Comparison of ENCODE assay signal across 25 cellular contexts in genomic region chr3:75768303-75769017, GRCh38. TPM values are rescaled to one million over a fixed set of nuclear protein-coding genes. Genes with fewer than 3 reads are reported as not detected.
DNase-seq lines count a peak whose midpoint lies in the region; ATAC-seq, FAIRE-seq and TF ChIP-seq lines count a peak whose summit lies in the region.
"Had no signal": no experiment of that assay in that cellular context is flagged by ENCODE, and none has a peak within 500 bp of the region (broad histone marks: within the 10 kb centered on the region; RNA-seq: fewer than 3 reads in every experiment).

No MANE protein-coding gene starts in this region.

- H3K9me3 ChIP-seq in GM12878 (replicated peaks; ENCODE audit: control insufficient read depth, insufficient read depth, low read length) = peaks cover 32% of the 10 kb centered on the region; the same call in 2 of the 3 replicates
- peaks cover 67 to 76% of the 10 kb centered on the region in 2 donors for H3K9me3 ChIP-seq in breast epithelium
- H3K9me3 ChIP-seq: Caco-2, HAP-1 had no signal

- no peak overlapping the region for H3K27ac ChIP-seq in GM12878 (ENCODE audit: control insufficient read depth, insufficient read depth)
- H3K27ac ChIP-seq in breast epithelium = no peak overlapping the region
- H3K27ac ChIP-seq: 22Rv1, BLaER1, C4-2B had no signal

- H3K4me1 ChIP-seq in GM12878 (ENCODE audit: control insufficient read depth, insufficient read depth, low read length) (no peaks in the 10 kb centered on the region), breast epithelium (no peaks in the 10 kb centered on the region)
- H3K4me1 ChIP-seq: BLaER1, Caco-2, HAP-1 had no signal

- no peak for ATAC-seq in activated CD8-positive, alpha-beta T cell treated with anti-CD3 and anti-CD28 coated beads for 36 hours
- no peak for ATAC-seq in activated CD8-positive, alpha-beta T cell treated with anti-CD3 and anti-CD28 coated beads, Interleukin-2, amount 10 ng/mL, durations not matched to agents 7 days and 5 days
- ATAC-seq in HG02763 (IDR thresholded peaks at IDR 0.05; ENCODE audit: unreplicated experiment) (peak; percentile 65), GM12878 (no peak), HG03378 (IDR thresholded peaks at IDR 0.05; ENCODE audit: unreplicated experiment) (no peak), HG03469 (IDR thresholded peaks at IDR 0.05; ENCODE audit: unreplicated experiment) (no peak)
- peak in 1 of 2 donors; percentile 80 for ATAC-seq in natural killer cell treated with Interleukin-12 subunit alpha and Interleukin-12 subunit beta and Interleukin-15 and Interleukin-18, amount 100 ng/mL, for 72 hours
- ATAC-seq: CD8-positive, alpha-beta T cell had no signal

- peaks cover 88% of the 10 kb centered on the region for H3K36me3 Mint-ChIP-seq in activated CD8-positive, alpha-beta T cell treated with anti-CD3 and anti-CD28 coated beads for 36 hours (ENCODE audit: low read depth)
- peaks cover 61% of the 10 kb centered on the region for H3K36me3 Mint-ChIP-seq in activated CD8-positive, alpha-beta T cell treated with anti-CD3 and anti-CD28 coated beads, Interleukin-2, amount 10 ng/mL, durations not matched to agents 7 days and 5 days (ENCODE audit: low read depth)
- peaks cover 22% of the 10 kb centered on the region for H3K36me3 Mint-ChIP-seq in natural killer cell treated with Interleukin-12 subunit alpha and Interleukin-12 subunit beta and Interleukin-15 and Interleukin-18, amount 100 ng/mL, for 72 hours

- H3K27ac Mint-ChIP-seq in activated CD8-positive, alpha-beta T cell treated with anti-CD3 and anti-CD28 coated beads for 36 hours = no peak overlapping the region
- no peak overlapping the region for H3K27ac Mint-ChIP-seq in activated CD8-positive, alpha-beta T cell treated with anti-CD3 and anti-CD28 coated beads, Interleukin-2, amount 10 ng/mL, durations not matched to agents 7 days and 5 days
- no peak overlapping the region for H3K27ac Mint-ChIP-seq in natural killer cell treated with Interleukin-12 subunit alpha and Interleukin-12 subunit beta and Interleukin-15 and Interleukin-18, amount 100 ng/mL, for 72 hours
- H3K27ac Mint-ChIP-seq: B cell; CD8-positive, alpha-beta T cell; HFFc6 had no signal

- RAD21 ChIA-PET in GM12878 (lab: Charles Lee; ENCODE audit: unreplicated experiment) = no interaction called here

- no peak overlapping the region for H3K4me3 Mint-ChIP-seq in activated CD8-positive, alpha-beta T cell treated with anti-CD3 and anti-CD28 coated beads for 36 hours
- H3K4me3 Mint-ChIP-seq in activated CD8-positive, alpha-beta T cell treated with anti-CD3 and anti-CD28 coated beads, Interleukin-2, amount 10 ng/mL, durations not matched to agents 7 days and 5 days = no peak overlapping the region
- H3K4me3 Mint-ChIP-seq in natural killer cell treated with Interleukin-12 subunit alpha and Interleukin-12 subunit beta and Interleukin-15 and Interleukin-18, amount 100 ng/mL, for 72 hours = no peak overlapping the region
- H3K4me3 Mint-ChIP-seq: B cell; CD4-positive, CD25-positive, alpha-beta regulatory T cell; CD8-positive, alpha-beta T cell; HFFc6 had no signal

- TF ChIP-seq CTCF in activated CD8-positive, alpha-beta T cell treated with anti-CD3 and anti-CD28 coated beads for 36 hours (IDR thresholded peaks at IDR 0.05) = no peak
- TF ChIP-seq CTCF in GM12878 (IDR thresholded peaks at IDR 0.05 in 2 of 3, conservative IDR thresholded peaks at IDR 0.05 in 1 of 3; ENCODE audit: control insufficient read depth in 2 of 3, extremely low read depth in 1 of 3, insufficient read depth in 1 of 3, low read depth in 3 of 3, low read length in 3 of 3) (no peak), breast epithelium (IDR thresholded peaks at IDR 0.05) (no peak)

- 14% methylated on average over 6 of the region's 7 CpGs for WGBS in GM12878 (ENCODE audit: insufficient coverage, insufficient replicate concordance, low lambda C conversion rate, missing lambda C conversion rate)

- H3K9ac ChIP-seq in GM12878 (ENCODE audit: control insufficient read depth, insufficient read depth, low read length) = no peak overlapping the region
- H3K9ac ChIP-seq: BLaER1 had no signal

- intact Hi-C loops in activated CD8-positive, alpha-beta T cell treated with anti-CD3 and anti-CD28 coated beads for 36 hours (cut with micrococcal nuclease) = no loop called here
- intact Hi-C loops in GM12878 (cut with micrococcal nuclease; ENCODE audit: unreplicated experiment) (no loop called here), breast epithelium (cut with DNase I; ENCODE audit: low total_unique reads) (no loop called here)

- H3K4me3 ChIP-seq in GM12878 (no peak overlapping the region), breast epithelium (no peak overlapping the region)
- H3K4me3 ChIP-seq: BLaER1, HAP-1 had no signal

- H3K36me3 ChIP-seq in GM12878 (ENCODE audit: control insufficient read depth in 2 of 2, insufficient read depth in 2 of 2, low read length in 1 of 2) (peaks cover 0 to 3% of the 10 kb centered on the region in 2 experiments; a peak in 2 of 4 replicates), breast epithelium (no peaks in the 10 kb centered on the region)
- H3K36me3 ChIP-seq: HAP-1 had no signal

- no peaks in the 10 kb centered on the region for H4K20me1 ChIP-seq in GM12878 (ENCODE audit: control insufficient read depth, insufficient read depth)
- H4K20me1 ChIP-seq: BLaER1 had no signal

- BruUV-seq in GM12878 (replicated peaks; lab: Mats Ljungman, UMichigan) = no TSS peak

- DNase-seq in activated CD8-positive, alpha-beta T cell treated with anti-CD3 and anti-CD28 coated beads for 36 hours = peak; percentile 30
- no peak for DNase-seq in activated CD8-positive, alpha-beta T cell treated with anti-CD3 and anti-CD28 coated beads, Interleukin-2, amount 10 ng/mL, durations not matched to agents 7 days and 5 days
- DNase-seq in GM12878 (ENCODE audit: low read depth, low spot score) (no peak), breast epithelium (ENCODE audit: low spot score in 2 of 2) (no peak)
- DNase-seq in natural killer cell treated with Interleukin-12 subunit alpha and Interleukin-12 subunit beta and Interleukin-15 and Interleukin-18, amount 100 ng/mL, for 72 hours (ENCODE audit: low spot score) = peak; percentile 62
- DNase-seq: Caco-2; CD4-positive, CD25-positive, alpha-beta regulatory T cell; CD8-positive, alpha-beta T cell; DMS 273 treated with DMSO at 0.1 percent for 48 hours; DMS79; EL; GF-D8; GOT3; HFFc6 had no signal

- in situ Hi-C loops in GM12878 (cut with MboI) = no loop called here

- SMC1A ChIA-PET in GM12878 (lab: Charles Lee; ENCODE audit: uncharacterized antibody, unreplicated experiment) = no interaction called here

- no peaks in the 10 kb centered on the region for H3K79me2 ChIP-seq in GM12878 (ENCODE audit: control insufficient read depth, insufficient read depth, low read length)

- peaks cover 38% of the 10 kb centered on the region for H3K9me3 Mint-ChIP-seq in activated CD8-positive, alpha-beta T cell treated with anti-CD3 and anti-CD28 coated beads for 36 hours
- peaks cover 19% of the 10 kb centered on the region for H3K9me3 Mint-ChIP-seq in activated CD8-positive, alpha-beta T cell treated with anti-CD3 and anti-CD28 coated beads, Interleukin-2, amount 10 ng/mL, durations not matched to agents 7 days and 5 days (ENCODE audit: insufficient read depth)
- peaks cover 6% of the 10 kb centered on the region for H3K9me3 Mint-ChIP-seq in natural killer cell treated with Interleukin-12 subunit alpha and Interleukin-12 subunit beta and Interleukin-15 and Interleukin-18, amount 100 ng/mL, for 72 hours

- POLR2A ChIA-PET in activated CD8-positive, alpha-beta T cell treated with anti-CD3 and anti-CD28 coated beads for 36 hours (lab: Charles Lee) = no interaction called here
- POLR2A ChIA-PET in activated CD8-positive, alpha-beta T cell treated with anti-CD3 and anti-CD28 coated beads, Interleukin-2, amount 10 ng/mL, durations not matched to agents 7 days and 5 days (lab: Charles Lee) = no interaction called here
- POLR2A ChIA-PET in GM12878 (lab: Charles Lee) = no interaction called here

- no peak for TF ChIP-seq RAD21 in GM12878 (IDR thresholded peaks at IDR 0.05; ENCODE audit: insufficient read depth, low read depth, low read length)

- no peak overlapping the region for H2AFZ ChIP-seq in GM12878 (ENCODE audit: control insufficient read depth, low read depth, low read length)

- no peaks in the 10 kb centered on the region for H3K27me3 ChIP-seq in GM12878 (replicated peaks in 1 of 2; ENCODE audit: control insufficient read depth in 2 of 2, insufficient read depth in 2 of 2, low read length in 1 of 2)
- no peaks in the 10 kb centered on the region for H3K27me3 ChIP-seq in breast epithelium
- H3K27me3 ChIP-seq: BLaER1 had no signal

- no peaks in the 10 kb centered on the region for H3K27me3 Mint-ChIP-seq in activated CD8-positive, alpha-beta T cell treated with anti-CD3 and anti-CD28 coated beads for 36 hours
- no peaks in the 10 kb centered on the region for H3K27me3 Mint-ChIP-seq in activated CD8-positive, alpha-beta T cell treated with anti-CD3 and anti-CD28 coated beads, Interleukin-2, amount 10 ng/mL, durations not matched to agents 7 days and 5 days (ENCODE audit: low read depth)
- no peaks in the 10 kb centered on the region for H3K27me3 Mint-ChIP-seq in natural killer cell treated with Interleukin-12 subunit alpha and Interleukin-12 subunit beta and Interleukin-15 and Interleukin-18, amount 100 ng/mL, for 72 hours
- H3K27me3 Mint-ChIP-seq: B cell; CD4-positive, CD25-positive, alpha-beta regulatory T cell had no signal

- peaks cover 4% of the 10 kb centered on the region for H3K4me1 Mint-ChIP-seq in activated CD8-positive, alpha-beta T cell treated with anti-CD3 and anti-CD28 coated beads for 36 hours (ENCODE audit: low read depth)
- H3K4me1 Mint-ChIP-seq in activated CD8-positive, alpha-beta T cell treated with anti-CD3 and anti-CD28 coated beads, Interleukin-2, amount 10 ng/mL, durations not matched to agents 7 days and 5 days (ENCODE audit: low read depth) = peaks cover 4% of the 10 kb centered on the region
- H3K4me1 Mint-ChIP-seq in natural killer cell treated with Interleukin-12 subunit alpha and Interleukin-12 subunit beta and Interleukin-15 and Interleukin-18, amount 100 ng/mL, for 72 hours (ENCODE audit: low read depth in 2 of 2) = peaks cover 21 to 38% of the 10 kb centered on the region in 2 donors
- H3K4me1 Mint-ChIP-seq: B cell; CD4-positive, CD25-positive, alpha-beta regulatory T cell had no signal

- no peak overlapping the region for H3K4me2 ChIP-seq in GM12878 (ENCODE audit: control insufficient read depth, insufficient read depth)
- H3K4me2 ChIP-seq: BLaER1 had no signal

- no peak for FAIRE-seq in GM12878 (lab: Jason Lieb, UNC)
- FAIRE-seq: A204.1, GM12892, H54 had no signal

- TF ChIP-seq POLR2A in GM12878 (IDR thresholded peaks at IDR 0.05; ENCODE audit: low read depth, low read length) = no peak
- no peak for TF ChIP-seq POLR2A in breast epithelium (IDR thresholded peaks at IDR 0.05)

- TF ChIP-seq EP300 in GM12878 (IDR thresholded peaks at IDR 0.05; ENCODE audit: borderline replicate concordance in 1 of 2, control insufficient read depth in 1 of 2, low read depth in 2 of 2, low read length in 2 of 2) = no peak

- CTCF ChIA-PET in activated CD8-positive, alpha-beta T cell treated with anti-CD3 and anti-CD28 coated beads for 36 hours (lab: Charles Lee) = no interaction called here
- CTCF ChIA-PET in activated CD8-positive, alpha-beta T cell treated with anti-CD3 and anti-CD28 coated beads, Interleukin-2, amount 10 ng/mL, durations not matched to agents 7 days and 5 days (lab: Charles Lee) = no interaction called here
- CTCF ChIA-PET in GM12878 (lab: Yijun Ruan, JAX) = no interaction called here

RNA-seq across cellular contexts. Expression of gene ZNF717, which starts 16.9 kb away (rescaled TPM):
- total RNA-seq in activated CD8-positive, alpha-beta T cell treated with anti-CD3 and anti-CD28 coated beads for 36 hours = 10 to 100 TPM; 14.2 to 15.2 TPM
- total RNA-seq in activated CD8-positive, alpha-beta T cell treated with anti-CD3 and anti-CD28 coated beads, Interleukin-2, amount 10 ng/mL, durations not matched to agents 7 days and 5 days = 10 to 100 TPM; 10.7 to 13.3 TPM
- 111 and 115 TPM in 2 replicates for total RNA-seq in GM12878 (2013; cell fraction: nucleolus; rRNA removed)
- 11.4 and 13.9 TPM in 2 replicates for total RNA-seq in GM12878 (2014; rRNA removed)
- 13.9 and 14.1 TPM in 2 replicates for total RNA-seq in GM12878 (2014; rRNA removed; fragmentation: Illumina TruSeq; extraction: Trizol)
- 9.8 and 10.8 TPM in 2 replicates for total RNA-seq in GM12878 (2021)
- 8.6 TPM for polyA plus RNA-seq in GM12878 (2011; ENCODE audit: low read depth)
- polyA plus RNA-seq in GM12878 (2011; rRNA removed) = 25.9 and 33.3 TPM in 2 replicates
- polyA plus RNA-seq in GM12878 (2011; cell fraction: cytosol; rRNA removed) = 9.6 and 10.8 TPM in 2 replicates
- 18.4 and 20.7 TPM in 2 replicates for polyA plus RNA-seq in GM12878 (2011; cell fraction: nucleus; rRNA removed)
- 6.3 and 8.4 TPM in 2 replicates for polyA plus RNA-seq in GM12878 (2012)
- 8.4 and 12.5 TPM in 2 replicates for polyA plus RNA-seq in GM12878 (2014; fragmentation: Illumina TruSeq; extraction: Trizol)
- polyA plus RNA-seq in GM12878 (2014; fragmentation: Nextera tagmentation; extraction: Ambion mirVana) = 1 to 10 TPM; 2.8 to 6.0 TPM
- 7.8 and 8.4 TPM in 2 replicates for polyA plus RNA-seq in GM12878 (2014; rRNA removed)
- 1 to 10 TPM; 7.5 to 9.0 TPM for polyA plus RNA-seq in GM12878 (2016; fragmentation: Nextera tagmentation; extraction: Ambion mirVana)
- polyA minus RNA-seq in GM12878 (2011; rRNA and poly(A)+ RNA removed) = 29.6 and 33.1 TPM in 2 replicates
- polyA minus RNA-seq in GM12878 (2011; cell fraction: cytosol; rRNA and poly(A)+ RNA removed) = 6.1 and 8.0 TPM in 2 replicates
- polyA minus RNA-seq in GM12878 (2011; cell fraction: nucleus; rRNA and poly(A)+ RNA removed) = 20.8 and 26.0 TPM in 2 replicates
- 1 to 10 TPM; 7.3 to 9.6 TPM for total RNA-seq in natural killer cell treated with Interleukin-12 subunit alpha and Interleukin-12 subunit beta and Interleukin-15 and Interleukin-18, amount 100 ng/mL, for 72 hours
- 10 to 100 TPM; 15.0 to 22.4 (median 15.1) TPM for total RNA-seq in breast epithelium

Comparison
In these comparisons a context has a peak if more than half of its experiments do, and no peak if none do; other contexts are left out.
1. DNase-seq: peak in activated CD8-positive, alpha-beta T cell treated with anti-CD3 and anti-CD28 coated beads for 36 hours (single experiment) and natural killer cell treated with Interleukin-12 subunit alpha and Interleukin-12 subunit beta and Interleukin-15 and Interleukin-18, amount 100 ng/mL, for 72 hours (single experiment); none in activated CD8-positive, alpha-beta T cell treated with anti-CD3 and anti-CD28 coated beads, Interleukin-2, amount 10 ng/mL, durations not matched to agents 7 days and 5 days (single experiment), GM12878 (single experiment) and breast epithelium (0 of 2).